Comparison of ENCODE assay signal across 21 cellular contexts in genomic region chr5:134517553-134517952, GRCh38.
"Had no signal": no experiment of that assay in that cellular context is flagged by ENCODE, and none has a peak within 500 bp of the region (broad histone marks: within the 10 kb centered on the region; RNA-seq: fewer than 3 reads in every experiment).

No MANE protein-coding gene starts in this region.

- H3K4me3 ChIP-seq: esophagus squamous epithelium, left ventricle myocardium inferior, lower lobe of right lung, psoas muscle, sigmoid colon, skin epidermis, testis, tibial nerve, upper lobe of right lung had no signal

- H3K27me3 ChIP-seq: esophagus squamous epithelium, neutrophil, sigmoid colon, testis, tibial nerve, upper lobe of right lung had no signal

- H3K36me3 ChIP-seq: esophagus squamous epithelium, left ventricle myocardium inferior, lower lobe of right lung, neutrophil, sigmoid colon, tibial nerve, upper lobe of right lung had no signal

- H3K27ac ChIP-seq: esophagus squamous epithelium, left ventricle myocardium inferior, lower lobe of right lung, neutrophil, psoas muscle, sigmoid colon, skin epidermis, testis, tibial nerve, upper lobe of right lung had no signal

- ATAC-seq: effector memory CD8-positive, alpha-beta T cell; left cardiac atrium; lower lobe of right lung; psoas muscle; stimulated activated naive B cell treated with anti-CD40 and anti-IgM and Interleukin-4, amounts not matched to agents 10 μg/mL and 1 μg/mL and 100 μg/mL, for 72 hours; stimulated activated naive CD8-positive, alpha-beta T cell treated with anti-CD3 and anti-CD28 coated beads, Interleukin-15, amount 100 ng/mL, for 72 hours; upper lobe of right lung had no signal

- H3K9me3 ChIP-seq: esophagus squamous epithelium, left ventricle myocardium inferior, lower lobe of right lung, neutrophil, psoas muscle, sigmoid colon, testis, tibial nerve, upper lobe of right lung had no signal

- DNase-seq: effector memory CD8-positive, alpha-beta T cell; esophagus squamous epithelium; foreskin fibroblast; immature natural killer cell; left cardiac atrium; left ventricle myocardium inferior; lower lobe of right lung; mesendoderm; naive B cell; nephron progenitor cell; psoas muscle; sigmoid colon; stimulated activated CD4-positive, alpha-beta T cell treated with anti-CD3 and anti-CD28 coated beads, Interleukin-2, amount 100 ng/mL, for 24 hours; stimulated activated CD4-positive, alpha-beta T cell treated with anti-CD3 and anti-CD28 coated beads, Interleukin-4, amount 100 ng/mL, for 4 hours; stimulated activated naive B cell treated with anti-CD40 and anti-IgM and Interleukin-4, amounts not matched to agents 10 μg/mL and 1 μg/mL and 100 μg/mL, for 72 hours; stimulated activated naive CD8-positive, alpha-beta T cell treated with anti-CD3 and anti-CD28 coated beads, Interleukin-15, amount 100 ng/mL, for 72 hours; testis; upper lobe of right lung had no signal
